21 cellular contexts compared by ENCODE assay signal in genomic region chr18:79634186-79634585, GRCh38.
"Had no signal": no experiment of that assay in that cellular context is flagged by ENCODE, and none has a peak within 500 bp of the region (broad histone marks: within the 10 kb centered on the region; RNA-seq: fewer than 3 reads in every experiment).

No MANE protein-coding gene starts in this region.

- H3K36me3 ChIP-seq: lower lobe of right lung, neutrophil, thyroid gland had no signal

- H3K4me1 Mint-ChIP-seq: mesothelial cell of epicardium, WTC11 had no signal

- H3K27ac ChIP-seq: foreskin keratinocyte, lower lobe of right lung, neutrophil, thyroid gland had no signal

- H3K9me3 ChIP-seq: lower lobe of right lung, neutrophil, thyroid gland had no signal

- H3K27ac Mint-ChIP-seq: activated CD4-positive, alpha-beta T cell treated with anti-CD3 and anti-CD28 coated beads for 36 hours; activated CD8-positive, alpha-beta T cell treated with anti-CD3 and anti-CD28 coated beads for 36 hours; activated naive CD4-positive, alpha-beta T cell treated with anti-CD3 and anti-CD28 coated beads for 36 hours; mesothelial cell of epicardium; nephron; T-helper 1 cell treated with Interleukin-12 subunit alpha and Interleukin-12 subunit beta and Interleukin-4 antibody, amounts not matched to agents 30 μg/mL and 1 μg/mL, for 36 hours; WTC11 had no signal

- H3K4me3 Mint-ChIP-seq: activated CD4-positive, alpha-beta T cell treated with anti-CD3 and anti-CD28 coated beads for 36 hours; activated CD8-positive, alpha-beta T cell treated with anti-CD3 and anti-CD28 coated beads for 36 hours; activated naive CD4-positive, alpha-beta T cell treated with anti-CD3 and anti-CD28 coated beads for 36 hours; mesothelial cell of epicardium; nephron; T-helper 1 cell treated with Interleukin-12 subunit alpha and Interleukin-12 subunit beta and Interleukin-4 antibody, amounts not matched to agents 30 μg/mL and 1 μg/mL, for 36 hours; WTC11 had no signal

- DNase-seq: activated CD4-positive, alpha-beta T cell treated with anti-CD3 and anti-CD28 coated beads for 36 hours; activated CD8-positive, alpha-beta T cell treated with anti-CD3 and anti-CD28 coated beads for 36 hours; activated effector memory CD4-positive, alpha-beta T cell treated with Interleukin-2 at 50 U/mL for 16 hours; activated naive CD4-positive, alpha-beta T cell treated with anti-CD3 and anti-CD28 coated beads for 36 hours; activated naive CD8-positive, alpha-beta T cell treated with anti-CD3 and anti-CD28 coated beads, Interleukin-2, amount 50 U/mL, for 24 hours; dermis blood vessel endothelial cell; effector memory CD4-positive, alpha-beta T cell; foreskin keratinocyte; left colon; lower lobe of right lung; small intestine; stimulated activated CD4-positive, alpha-beta T cell treated with anti-CD3 and anti-CD28 coated beads, Interleukin-2, amount 100 ng/mL, for 24 hours; stimulated activated naive CD4-positive, alpha-beta T cell; T1000; thyroid gland had no signal

- H3K4me1 ChIP-seq: foreskin keratinocyte, lower lobe of right lung, thyroid gland had no signal

- ATAC-seq: activated CD4-positive, alpha-beta T cell treated with anti-CD3 and anti-CD28 coated beads for 36 hours; activated CD8-positive, alpha-beta T cell treated with anti-CD3 and anti-CD28 coated beads for 36 hours; activated naive CD8-positive, alpha-beta T cell treated with anti-CD3 and anti-CD28 coated beads, Interleukin-2, amount 50 U/mL, for 24 hours; foreskin keratinocyte; left colon; lower lobe of right lung; sciatic nerve; WTC11 had no signal

- H3K4me3 ChIP-seq: lower lobe of right lung, thyroid gland had no signal

- H3K36me3 Mint-ChIP-seq: mesothelial cell of epicardium had no signal
